8 cellular contexts compared by ENCODE assay signal in the genomic region with DNA sequence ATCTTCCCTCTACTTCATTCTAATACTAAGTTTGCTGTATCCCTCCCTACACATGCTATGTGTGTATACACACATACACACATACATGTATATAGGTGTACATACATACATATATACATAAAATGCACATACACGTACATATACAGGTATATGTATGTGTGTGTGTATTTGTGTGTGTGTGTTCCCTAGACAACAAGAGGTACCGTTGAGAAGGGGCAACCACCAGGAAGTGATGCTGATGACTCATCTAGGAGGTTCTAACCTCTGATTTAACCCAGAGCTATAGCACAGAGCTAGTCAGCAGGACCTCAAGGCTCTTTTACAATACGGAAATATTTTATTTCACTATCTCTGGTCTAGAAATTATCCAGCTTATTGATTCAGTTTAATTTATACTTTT.
DNase-seq lines count a peak whose midpoint lies in the region; ATAC-seq, FAIRE-seq and TF ChIP-seq lines count a peak whose summit lies in the region.

No MANE protein-coding gene starts in this region.

- H3K9me3 ChIP-seq in kidney (ENCODE audit: control insufficient read depth in 1 of 2, low read length in 2 of 2) = no peaks in the 10 kb centered on the region

- H3K36me3 ChIP-seq in kidney (ENCODE audit: control insufficient read depth in 1 of 2, insufficient read depth in 2 of 2, low read length in 2 of 2) = no peaks in the 10 kb centered on the region

- intact Hi-C loops in activated CD4-positive, alpha-beta T cell treated with anti-CD3 and anti-CD28 coated beads, Interleukin-2, amount 10 ng/mL, durations not matched to agents 24 days and 14 days (cut with micrococcal nuclease) = loop anchor here (5.0 kb wide), 4 partner anchors 89 to 289 kb away; a partner anchor contains a TSS
- intact Hi-C loops in kidney (cut with DNase I) = no loop called here

- H3K27me3 Mint-ChIP-seq in activated CD4-positive, alpha-beta T cell treated with anti-CD3 and anti-CD28 coated beads, Interleukin-2, amount 10 ng/mL, durations not matched to agents 24 days and 14 days = peaks cover 3% of the 10 kb centered on the region
- peaks cover 0 to 5% (median 5%) of the 10 kb centered on the region in 3 donors for H3K27me3 Mint-ChIP-seq in immature natural killer cell (ENCODE audit: low read depth in 3 of 3)

- no peak overlapping the region for H3K27ac ChIP-seq in kidney (ENCODE audit: low read depth in 2 of 2, low read length in 2 of 2)

- no peak for FAIRE-seq in kidney (lab: Jason Lieb, UNC)

- H3K4me3 ChIP-seq in GM12864 (ENCODE audit: low read depth, low read length) (no peak overlapping the region), kidney (ENCODE audit: low read length in 2 of 2) (no peak overlapping the region)

- H3K4me3 Mint-ChIP-seq in activated CD4-positive, alpha-beta T cell treated with anti-CD3 and anti-CD28 coated beads, Interleukin-2, amount 10 ng/mL, durations not matched to agents 24 days and 14 days = no peak overlapping the region
- peak overlapping the region in 1 of 5 donors; percentile 45 for H3K4me3 Mint-ChIP-seq in immature natural killer cell

- no peak overlapping the region for H3K9ac ChIP-seq in kidney (ENCODE audit: low read length in 2 of 2)

- peak; percentile 21 for DNase-seq in GM12864 (ENCODE audit: low read depth)
- peak; percentile 76 for DNase-seq in KBM-7
- peak; percentile 89 for DNase-seq in activated CD4-positive, alpha-beta T cell treated with anti-CD3 and anti-CD28 coated beads, Interleukin-2, amount 10 ng/mL, durations not matched to agents 24 days and 14 days
- DNase-seq in immature natural killer cell = peak; percentile 70 to 80 (median 76)
- no peak for DNase-seq in kidney
- no peak for DNase-seq in COR-L47 (lab: John Stamatoyannopoulos, UW)
- no peak for DNase-seq in NCI-H1694 (lab: John Stamatoyannopoulos, UW)

- ATAC-seq in GM21576 (IDR thresholded peaks at IDR 0.05; ENCODE audit: unreplicated experiment) = peak; percentile 85

- peak overlapping the region; percentile 79 for H3K27ac Mint-ChIP-seq in activated CD4-positive, alpha-beta T cell treated with anti-CD3 and anti-CD28 coated beads, Interleukin-2, amount 10 ng/mL, durations not matched to agents 24 days and 14 days
- peak overlapping the region; percentile 79 to 92 (median 88) for H3K27ac Mint-ChIP-seq in immature natural killer cell

- TF ChIP-seq CTCF in GM12864 (IDR thresholded peaks at IDR 0.05; ENCODE audit: low read depth, low read length, missing control alignments) (no peak), kidney (IDR thresholded peaks at IDR 0.05; ENCODE audit: borderline replicate concordance, extremely low read depth, insufficient read depth) (no peak)

- peaks cover 37% of the 10 kb centered on the region for H3K4me1 Mint-ChIP-seq in activated CD4-positive, alpha-beta T cell treated with anti-CD3 and anti-CD28 coated beads, Interleukin-2, amount 10 ng/mL, durations not matched to agents 24 days and 14 days
- peaks cover 15 to 29% of the 10 kb centered on the region in 2 donors for H3K4me1 Mint-ChIP-seq in immature natural killer cell

- no peaks in the 10 kb centered on the region for H3K4me1 ChIP-seq in kidney (ENCODE audit: control insufficient read depth in 1 of 2, insufficient read depth in 1 of 2, low read depth in 1 of 2, low read length in 2 of 2)

- in situ Hi-C loops in KBM-7 (cut with MboI; ENCODE audit: low pct_unique_long_range_greater_than_20kb, low sequenced_read_pairs) = no loop called here

- no peaks in the 10 kb centered on the region for H3K36me3 Mint-ChIP-seq in activated CD4-positive, alpha-beta T cell treated with anti-CD3 and anti-CD28 coated beads, Interleukin-2, amount 10 ng/mL, durations not matched to agents 24 days and 14 days (ENCODE audit: low read depth)
- no peaks in the 10 kb centered on the region for H3K36me3 Mint-ChIP-seq in immature natural killer cell

- H3K9me3 Mint-ChIP-seq in activated CD4-positive, alpha-beta T cell treated with anti-CD3 and anti-CD28 coated beads, Interleukin-2, amount 10 ng/mL, durations not matched to agents 24 days and 14 days = no peaks in the 10 kb centered on the region
- H3K9me3 Mint-ChIP-seq in immature natural killer cell = no peaks in the 10 kb centered on the region

Comparison
In these comparisons a context has a peak if more than half of its experiments do, and no peak if none do; other contexts are left out.
1. DNase-seq: peak in GM12864 (single experiment), KBM-7 (single experiment), activated CD4-positive, alpha-beta T cell treated with anti-CD3 and anti-CD28 coated beads, Interleukin-2, amount 10 ng/mL, durations not matched to agents 24 days and 14 days (single experiment) and immature natural killer cell (3 of 3); none in kidney (single experiment), COR-L47 (single experiment) and NCI-H1694 (single experiment).